ENCODE assay signal across 33 cellular contexts in the genomic region with DNA sequence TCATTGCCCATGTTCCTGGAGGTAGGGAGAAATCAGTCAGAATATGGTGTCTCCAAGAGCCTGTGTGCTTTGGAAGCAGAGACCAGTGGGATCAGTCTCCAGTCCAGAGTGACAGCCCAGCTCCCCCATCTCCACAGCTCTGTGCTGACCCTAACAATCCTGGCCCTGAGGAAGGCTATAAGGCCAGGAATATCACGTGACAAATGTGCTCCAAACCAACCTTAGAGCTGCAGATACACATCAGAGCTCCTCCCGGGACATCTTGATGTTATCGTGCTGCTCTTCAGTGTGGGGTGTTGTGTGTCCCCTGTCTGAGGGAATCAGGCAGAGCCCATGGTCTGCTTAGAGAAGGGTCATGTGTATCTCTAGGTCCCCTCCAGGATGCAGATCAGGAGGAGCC. TPM values are rescaled to one million over a fixed set of nuclear protein-coding genes. Genes with fewer than 3 reads are reported as not detected.
"Had no signal": no experiment of that assay in that cellular context is flagged by ENCODE, and none has a peak within 500 bp of the region (broad histone marks: within the 10 kb centered on the region; RNA-seq: fewer than 3 reads in every experiment).

No MANE protein-coding gene starts in this region.

- DNase-seq: activated B cell treated with CpG ODN at 0.5 μM for 24 hours; activated CD4-positive, alpha-beta T cell treated with anti-CD3 and anti-CD28 coated beads for 48 hours; activated CD4-positive, alpha-beta T cell treated with anti-CD3 and anti-CD28 coated beads, Interleukin-2, amount 50 U/mL, for 1 hour; activated CD4-positive, alpha-beta T cell treated with anti-CD3 and anti-CD28 coated beads, Interleukin-2, amount 50 U/mL, for 48 hours; activated CD8-positive, alpha-beta memory T cell treated with anti-CD3 and anti-CD28 coated beads for 24 hours; activated CD8-positive, alpha-beta T cell treated with anti-CD3 and anti-CD28 coated beads for 36 hours; activated effector memory CD4-positive, alpha-beta T cell treated with Interleukin-2 at 50 U/mL for 16 hours; activated gamma-delta T cell treated with Interleukin-2 at 50 U/mL for 16 hours; activated naive CD4-positive, alpha-beta T cell treated with anti-CD3 and anti-CD28 coated beads, Interleukin-2, amount 50 U/mL, for 16 hours; activated naive CD4-positive, alpha-beta T cell treated with Interleukin-2 at 50 U/mL for 16 hours; activated T-cell treated with anti-CD3 and anti-CD28 coated beads, Interleukin-2, amount 50 U/mL, for 4 hours; amniotic stem cell; anterior cingulate cortex; brain microvascular endothelial cell; caudate nucleus; colonic mucosa; effector CD8-positive, alpha-beta T cell; esophagus squamous epithelium; foreskin melanocyte; heart right ventricle; T-helper 17 cell; T1000; WERI-Rb-1 had no signal

- H3K36me3 ChIP-seq: brain microvascular endothelial cell, esophagus squamous epithelium, gastroesophageal sphincter, heart right ventricle, WERI-Rb-1 had no signal

- H3K27me3 ChIP-seq: brain microvascular endothelial cell, colonic mucosa, gastroesophageal sphincter, heart right ventricle had no signal

- H3K4me1 ChIP-seq: colonic mucosa, esophagus squamous epithelium, gastroesophageal sphincter, heart right ventricle had no signal

- ATAC-seq: activated CD4-positive, CD25-positive, alpha-beta regulatory T cell treated with anti-CD3 and anti-CD28 coated beads, Interleukin-2, amount 50 U/mL, for 24 hours; activated CD8-positive, alpha-beta T cell treated with anti-CD3 and anti-CD28 coated beads for 36 hours; activated T-cell treated with anti-CD3 and anti-CD28 coated beads, Interleukin-2, amount 50 U/mL, for 4 hours; activated T-helper 17 cell treated with anti-CD3 and anti-CD28 coated beads, Interleukin-2, amount 50 U/mL, for 72 hours; gastroesophageal sphincter; heart right ventricle; T-helper 17 cell had no signal

- H3K9me3 ChIP-seq: colonic mucosa had no signal

- H3K27ac ChIP-seq: brain microvascular endothelial cell, colonic mucosa, epithelial cell of prostate, esophagus squamous epithelium, gastroesophageal sphincter, heart right ventricle, WERI-Rb-1 had no signal

- H3K4me3 ChIP-seq: colonic mucosa, esophagus squamous epithelium, gastroesophageal sphincter, heart right ventricle had no signal

- FAIRE-seq: astrocyte, endometrium, endothelial cell of umbilical vein had no signal

RNA-seq across cellular contexts. Expression of a gene that starts 15.2 kb away (rescaled TPM):
- total RNA-seq: activated B cell treated with CpG ODN at 0.5 μM for 24 hours; activated CD8-positive, alpha-beta T cell treated with anti-CD3 and anti-CD28 coated beads for 36 hours; activated T-helper 17 cell treated with anti-CD3 and anti-CD28 coated beads, Interleukin-2, amount 50 U/mL, for 72 hours; astrocyte; dermis microvascular lymphatic vessel endothelial cell; endothelial cell of umbilical vein; fibroblast of villous mesenchyme; T-helper 17 cell had no signal
- polyA plus RNA-seq: fibroblast of lung had no signal
